In genomic region chr3:18715208-18715607, GRCh38 we compare ENCODE assay signal across 28 cellular contexts.
DNase-seq lines count a peak whose midpoint lies in the region; ATAC-seq and TF ChIP-seq lines count a peak whose summit lies in the region.
"Had no signal": no experiment of that assay in that cellular context is flagged by ENCODE, and none has a peak within 500 bp of the region (broad histone marks: within the 10 kb centered on the region; RNA-seq: fewer than 3 reads in every experiment).

No MANE protein-coding gene starts in this region.

- H3K4me1 Mint-ChIP-seq in activated T-cell treated with anti-CD3 and anti-CD28 coated beads, Interleukin-2, amount 50 U/mL, for 72 hours (ENCODE audit: low read depth) = peaks cover 79% of the 10 kb centered on the region
- peaks cover 33% of the 10 kb centered on the region for H3K4me1 Mint-ChIP-seq in T-helper 17 cell
- peaks cover 71% of the 10 kb centered on the region for H3K4me1 Mint-ChIP-seq in activated naive CD8-positive, alpha-beta T cell treated with anti-CD3 and anti-CD28 coated beads for 36 hours
- H3K4me1 Mint-ChIP-seq in stimulated activated effector memory CD8-positive, alpha-beta T cell treated with anti-CD3 and anti-CD28 coated beads, Interleukin-12 subunit alpha, Interleukin-12 subunit beta, amount 100 ng/mL, for 72 hours = peaks cover 73% of the 10 kb centered on the region
- peaks cover 12% of the 10 kb centered on the region for H3K4me1 Mint-ChIP-seq in stimulated activated memory B cell treated with anti-CD40 and anti-IgM and Interleukin-4, amounts not matched to agents 10 μg/mL and 1 μg/mL and 100 μg/mL, for 72 hours
- H3K4me1 Mint-ChIP-seq: nephron had no signal

- DNase-seq in activated T-cell treated with anti-CD3 and anti-CD28 coated beads, Interleukin-2, amount 50 U/mL, for 72 hours = no peak
- DNase-seq in activated T-cell treated with anti-CD3 and anti-CD28 coated beads for 4 hours (no peak), T-helper 17 cell (no peak), colonic mucosa (no peak)
- DNase-seq in activated naive CD8-positive, alpha-beta T cell treated with anti-CD3 and anti-CD28 coated beads for 36 hours = no peak
- peak in 1 of 2 donors; percentile 50 for DNase-seq in stimulated activated effector memory CD8-positive, alpha-beta T cell treated with anti-CD3 and anti-CD28 coated beads, Interleukin-12 subunit alpha, Interleukin-12 subunit beta, amount 100 ng/mL, for 72 hours (ENCODE audit: low spot score in 2 of 2)
- DNase-seq: activated CD4-positive, alpha-beta T cell treated with anti-CD3 and anti-CD28 coated beads for 48 hours; activated CD8-positive, alpha-beta memory T cell treated with anti-CD3 and anti-CD28 coated beads, Interleukin-2, amount 50 U/mL, for 48 hours; activated gamma-delta T cell; AML-193; anterior cingulate cortex; DMS 273 treated with DMSO at 0.1 percent for 48 hours; effector CD4-positive, alpha-beta T cell; EL; hippocampal formation; left cardiac atrium; NCI-H146; NCI-H2107; NCI-H748 treated with DMSO at 0.1 percent for 48 hours; Peyer's patch; SHP77; stimulated activated CD4-positive, alpha-beta T cell treated with anti-CD3 and anti-CD28 coated beads, Interleukin-4, amount 100 ng/mL, for 4 hours; T-helper 9 cell had no signal

- no peaks in the 10 kb centered on the region for H3K9me3 ChIP-seq in T-helper 17 cell (ENCODE audit: control insufficient read depth, low read length, poor library complexity, severe bottlenecking)
- H3K9me3 ChIP-seq in colonic mucosa = no peaks in the 10 kb centered on the region
- H3K9me3 ChIP-seq: breast epithelium, Peyer's patch, suprapubic skin had no signal

- no peak overlapping the region for H3K9ac ChIP-seq in colonic mucosa (ENCODE audit: low read depth in 2 of 2, low read length in 2 of 2)

- intact Hi-C loops in colonic mucosa (cut with DNase I) = no loop called here

- H3K4me1 ChIP-seq in colonic mucosa = no peaks in the 10 kb centered on the region
- H3K4me1 ChIP-seq: breast epithelium, Peyer's patch had no signal

- peak overlapping the region; percentile 12 to 83 for H3K4me3 Mint-ChIP-seq in activated T-cell treated with anti-CD3 and anti-CD28 coated beads, Interleukin-2, amount 50 U/mL, for 72 hours
- H3K4me3 Mint-ChIP-seq in T-helper 17 cell = peak overlapping the region; percentile 10
- H3K4me3 Mint-ChIP-seq in activated naive CD8-positive, alpha-beta T cell treated with anti-CD3 and anti-CD28 coated beads for 36 hours = no peak overlapping the region
- no peak overlapping the region for H3K4me3 Mint-ChIP-seq in stimulated activated effector memory CD8-positive, alpha-beta T cell treated with anti-CD3 and anti-CD28 coated beads, Interleukin-12 subunit alpha, Interleukin-12 subunit beta, amount 100 ng/mL, for 72 hours
- H3K4me3 Mint-ChIP-seq in stimulated activated memory B cell treated with anti-CD40 and anti-IgM and Interleukin-4, amounts not matched to agents 10 μg/mL and 1 μg/mL and 100 μg/mL, for 72 hours = no peak overlapping the region
- H3K4me3 Mint-ChIP-seq: nephron had no signal

- no peak overlapping the region for H3K4me3 ChIP-seq in colonic mucosa
- H3K4me3 ChIP-seq: breast epithelium, lung, Peyer's patch, suprapubic skin had no signal

- H3K27me3 ChIP-seq in colonic mucosa = no peaks in the 10 kb centered on the region
- H3K27me3 ChIP-seq: breast epithelium, Peyer's patch, suprapubic skin had no signal

- H3K36me3 ChIP-seq in colonic mucosa = no peaks in the 10 kb centered on the region
- H3K36me3 ChIP-seq: breast epithelium, Peyer's patch, suprapubic skin had no signal

- no peak overlapping the region for H3K27ac ChIP-seq in colonic mucosa
- H3K27ac ChIP-seq: breast epithelium, Peyer's patch, suprapubic skin had no signal

- ATAC-seq in activated T-cell treated with anti-CD3 and anti-CD28 coated beads, Interleukin-2, amount 50 U/mL, for 72 hours (replicated peaks in 1 of 2) = peak in 1 of 2 donors; percentile 4
- ATAC-seq in T-helper 17 cell = no peak
- no peak for ATAC-seq in stimulated activated effector memory CD8-positive, alpha-beta T cell treated with anti-CD3 and anti-CD28 coated beads, Interleukin-12 subunit alpha, Interleukin-12 subunit beta, amount 100 ng/mL, for 72 hours
- ATAC-seq in stimulated activated memory B cell treated with anti-CD40 and anti-IgM and Interleukin-4, amounts not matched to agents 10 μg/mL and 1 μg/mL and 100 μg/mL, for 72 hours = no peak
- ATAC-seq: left cardiac atrium had no signal

- peaks cover 7 to 16% of the 10 kb centered on the region in 2 donors for H3K9me3 Mint-ChIP-seq in activated T-cell treated with anti-CD3 and anti-CD28 coated beads, Interleukin-2, amount 50 U/mL, for 72 hours
- peaks cover 22% of the 10 kb centered on the region for H3K9me3 Mint-ChIP-seq in activated naive CD8-positive, alpha-beta T cell treated with anti-CD3 and anti-CD28 coated beads for 36 hours
- H3K9me3 Mint-ChIP-seq in stimulated activated effector memory CD8-positive, alpha-beta T cell treated with anti-CD3 and anti-CD28 coated beads, Interleukin-12 subunit alpha, Interleukin-12 subunit beta, amount 100 ng/mL, for 72 hours = peaks cover 7% of the 10 kb centered on the region
- peaks cover 2% of the 10 kb centered on the region for H3K9me3 Mint-ChIP-seq in stimulated activated memory B cell treated with anti-CD40 and anti-IgM and Interleukin-4, amounts not matched to agents 10 μg/mL and 1 μg/mL and 100 μg/mL, for 72 hours
- H3K9me3 Mint-ChIP-seq: nephron had no signal

- peaks cover 26 to 28% of the 10 kb centered on the region in 2 donors for H3K36me3 Mint-ChIP-seq in activated T-cell treated with anti-CD3 and anti-CD28 coated beads, Interleukin-2, amount 50 U/mL, for 72 hours (ENCODE audit: insufficient read depth in 2 of 2)
- no peaks in the 10 kb centered on the region for H3K36me3 Mint-ChIP-seq in T-helper 17 cell (ENCODE audit: low read depth)
- H3K36me3 Mint-ChIP-seq in activated naive CD8-positive, alpha-beta T cell treated with anti-CD3 and anti-CD28 coated beads for 36 hours = peaks cover 46% of the 10 kb centered on the region
- peaks cover 31% of the 10 kb centered on the region for H3K36me3 Mint-ChIP-seq in stimulated activated effector memory CD8-positive, alpha-beta T cell treated with anti-CD3 and anti-CD28 coated beads, Interleukin-12 subunit alpha, Interleukin-12 subunit beta, amount 100 ng/mL, for 72 hours
- H3K36me3 Mint-ChIP-seq in stimulated activated memory B cell treated with anti-CD40 and anti-IgM and Interleukin-4, amounts not matched to agents 10 μg/mL and 1 μg/mL and 100 μg/mL, for 72 hours = no peaks in the 10 kb centered on the region

- no peaks in the 10 kb centered on the region for H3K27me3 Mint-ChIP-seq in activated T-cell treated with anti-CD3 and anti-CD28 coated beads, Interleukin-2, amount 50 U/mL, for 72 hours (ENCODE audit: low read depth)
- H3K27me3 Mint-ChIP-seq in T-helper 17 cell = no peaks in the 10 kb centered on the region
- no peaks in the 10 kb centered on the region for H3K27me3 Mint-ChIP-seq in activated naive CD8-positive, alpha-beta T cell treated with anti-CD3 and anti-CD28 coated beads for 36 hours
- H3K27me3 Mint-ChIP-seq in stimulated activated memory B cell treated with anti-CD40 and anti-IgM and Interleukin-4, amounts not matched to agents 10 μg/mL and 1 μg/mL and 100 μg/mL, for 72 hours = no peaks in the 10 kb centered on the region

- H3K27ac Mint-ChIP-seq in activated T-cell treated with anti-CD3 and anti-CD28 coated beads, Interleukin-2, amount 50 U/mL, for 72 hours = peak overlapping the region; percentile 100
- peak overlapping the region; percentile 63 for H3K27ac Mint-ChIP-seq in T-helper 17 cell
- peak overlapping the region; percentile 93 for H3K27ac Mint-ChIP-seq in activated naive CD8-positive, alpha-beta T cell treated with anti-CD3 and anti-CD28 coated beads for 36 hours
- H3K27ac Mint-ChIP-seq in stimulated activated effector memory CD8-positive, alpha-beta T cell treated with anti-CD3 and anti-CD28 coated beads, Interleukin-12 subunit alpha, Interleukin-12 subunit beta, amount 100 ng/mL, for 72 hours = peak overlapping the region; percentile 96
- H3K27ac Mint-ChIP-seq in stimulated activated memory B cell treated with anti-CD40 and anti-IgM and Interleukin-4, amounts not matched to agents 10 μg/mL and 1 μg/mL and 100 μg/mL, for 72 hours = no peak overlapping the region
- H3K27ac Mint-ChIP-seq: nephron had no signal

- TF ChIP-seq CTCF in colonic mucosa (IDR thresholded peaks at IDR 0.05) = no peak

Comparison
In these comparisons a context has a peak if more than half of its experiments do, and no peak if none do; other contexts are left out.
1. H3K4me3 Mint-ChIP-seq: peak in activated T-cell treated with anti-CD3 and anti-CD28 coated beads, Interleukin-2, amount 50 U/mL, for 72 hours (2 of 2) and T-helper 17 cell (single experiment); none in activated naive CD8-positive, alpha-beta T cell treated with anti-CD3 and anti-CD28 coated beads for 36 hours (single experiment), stimulated activated effector memory CD8-positive, alpha-beta T cell treated with anti-CD3 and anti-CD28 coated beads, Interleukin-12 subunit alpha, Interleukin-12 subunit beta, amount 100 ng/mL, for 72 hours (single experiment) and stimulated activated memory B cell treated with anti-CD40 and anti-IgM and Interleukin-4, amounts not matched to agents 10 μg/mL and 1 μg/mL and 100 μg/mL, for 72 hours (single experiment).